Comparison of ENCODE assay signal across 24 cellular contexts in the genomic region with DNA sequence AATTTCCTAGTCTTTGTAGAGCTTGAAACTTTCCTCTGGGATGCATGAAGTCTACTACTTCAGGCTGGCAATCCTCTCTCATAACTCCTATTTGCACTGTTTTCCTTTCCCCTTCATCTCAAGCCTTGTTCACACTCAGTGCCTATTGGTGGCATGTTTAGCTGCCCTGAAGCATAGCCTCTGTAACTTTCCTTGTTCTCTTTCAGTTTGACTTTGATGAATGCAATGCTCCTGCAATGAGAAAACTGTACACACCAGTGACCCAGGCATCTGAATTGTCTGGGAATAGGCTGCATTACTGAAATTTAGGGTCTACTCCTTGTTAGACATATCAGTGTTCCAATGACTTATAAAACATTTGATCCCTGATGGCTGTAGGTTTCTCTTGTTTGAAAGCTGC.
"Had no signal": no experiment of that assay in that cellular context is flagged by ENCODE, and none has a peak within 500 bp of the region (broad histone marks: within the 10 kb centered on the region; RNA-seq: fewer than 3 reads in every experiment).

No MANE protein-coding gene starts in this region.

- H3K4me3 ChIP-seq: esophagus muscularis mucosa, gastroesophageal sphincter, heart left ventricle, hepatocyte, left lung, psoas muscle, sigmoid colon, thoracic aorta, tibial nerve, upper lobe of left lung had no signal

- H3K27me3 ChIP-seq: esophagus muscularis mucosa, gastroesophageal sphincter, heart left ventricle, hepatocyte, left lung, sigmoid colon, tibial nerve, upper lobe of left lung had no signal

- H3K27ac ChIP-seq: esophagus muscularis mucosa, foreskin keratinocyte, gastroesophageal sphincter, heart left ventricle, hepatocyte, left lung, psoas muscle, sigmoid colon, thoracic aorta, tibial nerve, upper lobe of left lung had no signal

- H3K36me3 Mint-ChIP-seq: naive thymus-derived CD4-positive, alpha-beta T cell; stimulated activated effector memory CD8-positive, alpha-beta T cell treated with anti-CD3 and anti-CD28 coated beads, Interleukin-12 subunit alpha, Interleukin-12 subunit beta, amount 100 ng/mL, for 72 hours had no signal

- H3K27me3 Mint-ChIP-seq: dendritic cell treated with granulocyte-macrophage colony-stimulating factor and Interleukin-4, amounts not matched to agents 40 ng/mL and 50 ng/mL, for 4 days had no signal

- H3K36me3 ChIP-seq: esophagus muscularis mucosa, gastroesophageal sphincter, heart left ventricle, left lung, sigmoid colon, thoracic aorta, tibial nerve, upper lobe of left lung had no signal

- H3K9me3 Mint-ChIP-seq: dendritic cell treated with granulocyte-macrophage colony-stimulating factor and Interleukin-4, amounts not matched to agents 40 ng/mL and 50 ng/mL, for 4 days; stimulated activated effector memory CD8-positive, alpha-beta T cell treated with anti-CD3 and anti-CD28 coated beads, Interleukin-12 subunit alpha, Interleukin-12 subunit beta, amount 100 ng/mL, for 72 hours had no signal

- H3K4me3 Mint-ChIP-seq: dendritic cell treated with granulocyte-macrophage colony-stimulating factor and Interleukin-4, amounts not matched to agents 40 ng/mL and 50 ng/mL, for 4 days; naive thymus-derived CD4-positive, alpha-beta T cell; stimulated activated effector memory CD8-positive, alpha-beta T cell treated with anti-CD3 and anti-CD28 coated beads, Interleukin-12 subunit alpha, Interleukin-12 subunit beta, amount 100 ng/mL, for 72 hours; stimulated activated naive CD8-positive, alpha-beta T cell treated with anti-CD3 and anti-CD28 coated beads, Interleukin-15, Interleukin-2, amounts not matched to agents 100 ng/mL and 50 ng/mL, for 24 hours had no signal

- H2AFZ ChIP-seq: hepatocyte had no signal

- H3K79me2 ChIP-seq: hepatocyte had no signal

- H3K4me1 Mint-ChIP-seq: naive thymus-derived CD4-positive, alpha-beta T cell; stimulated activated effector memory CD8-positive, alpha-beta T cell treated with anti-CD3 and anti-CD28 coated beads, Interleukin-12 subunit alpha, Interleukin-12 subunit beta, amount 100 ng/mL, for 72 hours had no signal

- ATAC-seq: foreskin keratinocyte; gastroesophageal sphincter; heart left ventricle; left lung; naive thymus-derived CD4-positive, alpha-beta T cell; psoas muscle; right cardiac atrium; stimulated activated effector memory CD8-positive, alpha-beta T cell treated with anti-CD3 and anti-CD28 coated beads, Interleukin-12 subunit alpha, Interleukin-12 subunit beta, amount 100 ng/mL, for 72 hours had no signal

- H3K4me2 ChIP-seq: hepatocyte had no signal

- H3K4me1 ChIP-seq: esophagus muscularis mucosa, foreskin keratinocyte, gastroesophageal sphincter, heart left ventricle, left lung, psoas muscle, sigmoid colon, upper lobe of left lung had no signal

- H3K27ac Mint-ChIP-seq: dendritic cell treated with granulocyte-macrophage colony-stimulating factor and Interleukin-4, amounts not matched to agents 40 ng/mL and 50 ng/mL, for 4 days; naive thymus-derived CD4-positive, alpha-beta T cell; stimulated activated effector memory CD8-positive, alpha-beta T cell treated with anti-CD3 and anti-CD28 coated beads, Interleukin-12 subunit alpha, Interleukin-12 subunit beta, amount 100 ng/mL, for 72 hours; stimulated activated naive CD8-positive, alpha-beta T cell treated with anti-CD3 and anti-CD28 coated beads, Interleukin-15, Interleukin-2, amounts not matched to agents 100 ng/mL and 50 ng/mL, for 24 hours had no signal

- DNase-seq: central memory CD4-positive, alpha-beta T cell; effector CD8-positive, alpha-beta T cell; foreskin keratinocyte; heart left ventricle; kidney; left lung; mesendoderm; midbrain; naive thymus-derived CD4-positive, alpha-beta T cell; nucleus accumbens; psoas muscle; right cardiac atrium; sigmoid colon; stimulated activated CD4-positive, alpha-beta T cell treated with anti-CD3 and anti-CD28 coated beads, Interleukin-2, amount 100 ng/mL, for 24 hours; stimulated activated CD4-positive, alpha-beta T cell treated with anti-CD3 and anti-CD28 coated beads, Interleukin-4, amount 100 ng/mL, for 24 hours; upper lobe of left lung had no signal

- H3K9me3 ChIP-seq: esophagus muscularis mucosa, gastroesophageal sphincter, heart left ventricle, left lung, psoas muscle, sigmoid colon, thoracic aorta, tibial nerve, upper lobe of left lung had no signal
